8 cellular contexts compared by ENCODE assay signal in the genomic region with DNA sequence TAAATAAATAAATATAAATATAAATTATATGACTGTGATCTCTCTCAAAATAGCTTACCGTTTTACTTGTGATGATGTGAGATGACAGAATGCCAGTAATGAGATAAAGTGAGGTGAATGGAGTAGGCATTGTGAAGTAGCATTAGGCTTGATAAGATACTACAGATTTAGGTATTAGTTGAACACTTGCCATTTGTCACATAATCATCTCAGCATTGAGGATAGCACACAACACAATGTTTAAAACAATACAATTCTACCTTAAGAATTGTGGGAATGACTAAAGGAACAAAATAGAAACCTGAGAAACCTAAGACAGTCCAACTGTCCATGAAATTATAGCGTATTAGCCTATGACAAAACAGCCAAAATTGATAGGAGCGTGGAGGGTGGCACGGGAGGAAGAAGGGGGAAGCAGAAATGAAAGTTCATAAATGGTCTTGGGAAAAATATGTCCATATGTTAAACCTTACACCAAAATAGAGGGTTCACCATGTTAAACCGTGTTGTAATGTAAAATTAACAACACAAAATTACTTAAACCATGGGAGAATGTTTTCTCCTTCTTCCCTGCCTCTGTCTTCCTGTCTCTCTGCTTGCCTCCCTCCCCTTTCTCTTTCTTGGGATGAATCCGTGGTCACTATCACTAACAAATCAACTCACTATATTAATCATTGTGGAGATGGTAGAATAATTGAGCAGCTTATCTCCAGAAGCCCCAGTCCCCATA.
DNase-seq lines count a peak whose midpoint lies in the region; ATAC-seq and TF ChIP-seq lines count a peak whose summit lies in the region.

No MANE protein-coding gene starts in this region.

- H3K27ac ChIP-seq in DOHH2 (ENCODE audit: low read depth, low read length) (peak overlapping the region; percentile 98), muscle layer of colon (ENCODE audit: low read depth, low read length) (peak overlapping the region; percentile 94)

- H3K27ac Mint-ChIP-seq in central memory CD8-positive, alpha-beta T cell (ENCODE audit: low read depth) = peak overlapping the region; percentile 90

- H3K9ac ChIP-seq in muscle layer of colon (ENCODE audit: low read length) = peak overlapping the region; percentile 59

- H3K36me3 Mint-ChIP-seq in central memory CD8-positive, alpha-beta T cell (ENCODE audit: insufficient read depth) = peaks cover 29% of the 10 kb centered on the region

- no peaks in the 10 kb centered on the region for H3K9me2 ChIP-seq in DOHH2 (replicated peaks; ENCODE audit: control insufficient read depth, low read length)

- H3K9me3 Mint-ChIP-seq in central memory CD8-positive, alpha-beta T cell = no peaks in the 10 kb centered on the region

- H3F3A ChIP-seq in DOHH2 (ENCODE audit: control insufficient read depth, insufficient read depth) = peaks cover 27% of the 10 kb centered on the region

- TF ChIP-seq CTCF in DOHH2 (IDR thresholded peaks at IDR 0.05; ENCODE audit: low read depth, low read length, poor library complexity, severe bottlenecking) (no peak), NB4 (IDR thresholded peaks at IDR 0.05; ENCODE audit: low read depth, low read length) (no peak)

- H3K4me1 Mint-ChIP-seq in central memory CD8-positive, alpha-beta T cell = peaks cover 26% of the 10 kb centered on the region

- H3K36me3 ChIP-seq in DOHH2 (ENCODE audit: control insufficient read depth, low read length) (peaks cover 4% of the 10 kb centered on the region; the same call in 1 of the 2 replicates), muscle layer of colon (ENCODE audit: insufficient read depth, low read length) (no peaks in the 10 kb centered on the region)

- no peaks in the 10 kb centered on the region for H3K27me3 Mint-ChIP-seq in central memory CD8-positive, alpha-beta T cell

- H3K27me3 ChIP-seq in DOHH2 (ENCODE audit: control insufficient read depth, low read length) = no peaks in the 10 kb centered on the region
- no peaks in the 10 kb centered on the region for H3K27me3 ChIP-seq in muscle layer of colon (ENCODE audit: control insufficient read depth in 1 of 2, insufficient read depth in 2 of 2, low read length in 2 of 2)

- H3K4me1 ChIP-seq in DOHH2 (ENCODE audit: control insufficient read depth, low read length) (peaks cover 43% of the 10 kb centered on the region), muscle layer of colon (ENCODE audit: insufficient read depth, low read length) (peaks cover 9% of the 10 kb centered on the region)

- no peak for ATAC-seq in central memory CD8-positive, alpha-beta T cell (replicated peaks; ENCODE audit: extremely low read depth, poor library complexity, severe bottlenecking)
- no peak for ATAC-seq in HG03135 (IDR thresholded peaks at IDR 0.05; ENCODE audit: unreplicated experiment)

- H3K4me3 Mint-ChIP-seq in central memory CD8-positive, alpha-beta T cell = peak overlapping the region; percentile 86

- H3K9me3 ChIP-seq in DOHH2 (ENCODE audit: control insufficient read depth, insufficient read depth, low read length) (no peaks in the 10 kb centered on the region), muscle layer of colon (ENCODE audit: low read length) (no peaks in the 10 kb centered on the region)

- no peaks in the 10 kb centered on the region for H4K20me1 ChIP-seq in DOHH2 (ENCODE audit: control insufficient read depth, insufficient read depth, low read depth, low read length)

- peak; percentile 35 for DNase-seq in NB4 (ENCODE audit: low read depth)
- no peak for DNase-seq in central memory CD8-positive, alpha-beta T cell (ENCODE audit: low spot score in 2 of 2)
- no peak for DNase-seq in HuH-7 (ENCODE audit: low spot score)
- no peak for DNase-seq in SW480 (ENCODE audit: low spot score)
- DNase-seq in activated CD4-positive, alpha-beta T cell treated with anti-CD3 and anti-CD28 coated beads for 1 hour = no peak

- peaks cover 3% of the 10 kb centered on the region; the same call in 1 of the 2 replicates for H3K79me2 ChIP-seq in DOHH2 (ENCODE audit: control insufficient read depth, low read length)

- H3K4me3 ChIP-seq in DOHH2 (ENCODE audit: low read length) (peak overlapping the region; percentile 84), NB4 (ENCODE audit: low read depth, low read length) (peak overlapping the region; percentile 77), muscle layer of colon (ENCODE audit: low read depth in 1 of 2, low read length in 2 of 2) (peak overlapping the region; percentile 46 to 78)

- no peak for TF ChIP-seq POLR2A in NB4 (IDR thresholded peaks at IDR 0.05; ENCODE audit: extremely low read depth, insufficient read length)

- H3K4me2 ChIP-seq in DOHH2 (ENCODE audit: low read length) = peak overlapping the region; percentile 90
